Comparison of ENCODE assay signal across 26 cellular contexts in genomic region chr3:100896994-100897393, GRCh38.
DNase-seq lines count a peak whose midpoint lies in the region; ATAC-seq, FAIRE-seq and TF ChIP-seq lines count a peak whose summit lies in the region.
"Had no signal": no experiment of that assay in that cellular context is flagged by ENCODE, and none has a peak within 500 bp of the region (broad histone marks: within the 10 kb centered on the region; RNA-seq: fewer than 3 reads in every experiment).

No MANE protein-coding gene starts in this region.

- CTCF ChIA-PET in A549 (lab: Yijun Ruan, JAX) (no interaction called here), IMR-90 (lab: Yijun Ruan, JAX) (interaction anchor here (0.6 to 0.9 kb wide), 2 partner anchors 113 to 299 kb away, joined by 3 read pairs; no protein-coding TSS in a partner anchor)

- no peak for TF ChIP-seq EP300 in A549 (IDR thresholded peaks at IDR 0.05)

- H3K56ac ChIP-seq in IMR-90 (ENCODE audit: extremely low read depth, insufficient read depth, low read length), result no peak overlapping the region

- H3K4me3 Mint-ChIP-seq in type B pancreatic cell, result no peak overlapping the region
- H3K4me3 Mint-ChIP-seq: B cell; CD14-positive monocyte; CD4-positive, alpha-beta memory T cell; CD4-positive, CD25-positive, alpha-beta regulatory T cell; CD8-positive, alpha-beta memory T cell had no signal

- no peak overlapping the region for H2AK5ac ChIP-seq in IMR-90 (ENCODE audit: low read depth, low read length)

- H3K23ac ChIP-seq in IMR-90 (ENCODE audit: low read depth, low read length), result no peak overlapping the region

- BruUV-seq in IMR-90 (replicated peaks; lab: Mats Ljungman, UMichigan), result no TSS peak

- H3K4me2 ChIP-seq in A549, result no peak overlapping the region
- no peak overlapping the region for H3K4me2 ChIP-seq in IMR-90 (ENCODE audit: low read depth, low read length)
- H3K4me2 ChIP-seq in osteoblast (ENCODE audit: insufficient read depth, low read length), result peak overlapping the region; percentile 35
- H3K4me2 ChIP-seq: BLaER1 had no signal

- no peaks in the 10 kb centered on the region for H3K4me1 Mint-ChIP-seq in type B pancreatic cell (ENCODE audit: unreplicated experiment)

- H4K91ac ChIP-seq in IMR-90 (ENCODE audit: insufficient read depth, low read depth, low read length), result no peak overlapping the region

- no peak for TF ChIP-seq CTCF in A549 (IDR thresholded peaks at IDR 0.05)
- TF ChIP-seq CTCF in IMR-90 (conservative IDR thresholded peaks at IDR 0.05; ENCODE audit: low read depth, low read length), result no peak
- no peak for TF ChIP-seq CTCF in osteoblast (IDR thresholded peaks at IDR 0.05; ENCODE audit: extremely low read depth, low read depth, low read length)
- TF ChIP-seq CTCF in type B pancreatic cell (conservative IDR thresholded peaks at IDR 0.05), result no peak
- no peak for TF ChIP-seq CTCF in BE2C (IDR thresholded peaks at IDR 0.05; ENCODE audit: low read depth, low read length)

- H3K79me1 ChIP-seq in IMR-90 (ENCODE audit: low read depth in 1 of 2, low read length in 2 of 2), result no peaks in the 10 kb centered on the region

- H3K79me2 ChIP-seq in osteoblast (ENCODE audit: insufficient read depth, low read length), result peaks cover 9% of the 10 kb centered on the region

- POLR2A ChIA-PET in A549 (lab: Yijun Ruan, JAX) (no interaction called here), IMR-90 (lab: Charles Lee; ENCODE audit: unreplicated experiment) (no interaction called here)

- no peak overlapping the region for H4K5ac ChIP-seq in IMR-90 (ENCODE audit: low read depth, low read length)

- DNase-seq in A549 (ENCODE audit: low read depth in 1 of 2, low spot score in 1 of 2) (no peak), IMR-90 (no peak), osteoblast (ENCODE audit: insufficient read length, low spot score, missing footprints) (no peak), type B pancreatic cell (ENCODE audit: extremely low spot score, unreplicated experiment) (no peak), BE2C (no peak)
- DNase-seq: 8988T; AML-193; C1 segment of cervical spinal cord; CD4-positive, alpha-beta memory T cell; CD4-positive, CD25-positive, alpha-beta regulatory T cell; CD8-positive, alpha-beta memory T cell; COR-L47; DMS 273 treated with DMSO at 0.1 percent for 48 hours; DMS153; DMS53; DMS79; DND-41; EL; GDM1 had no signal

- H3K27ac ChIP-seq in A549 (no peak overlapping the region), IMR-90 (ENCODE audit: insufficient read depth, low read length) (no peak overlapping the region), osteoblast (ENCODE audit: low read depth, low read length) (no peak overlapping the region)
- H3K27ac ChIP-seq: BLaER1 had no signal

- no peak overlapping the region for H2BK120ac ChIP-seq in IMR-90 (ENCODE audit: low read depth, low read length)

- TF ChIP-seq POLR2A in A549 (IDR thresholded peaks at IDR 0.05; ENCODE audit: low read length) (no peak), IMR-90 (IDR thresholded peaks at IDR 0.05; ENCODE audit: low read depth, low read length) (no peak)

- dilution Hi-C loops in IMR-90 (cut with HindIII; ENCODE audit: low sequenced_read_pairs, unreplicated experiment), result no loop called here

- H2AFZ ChIP-seq in IMR-90 (replicated peaks; ENCODE audit: low read length, poor library complexity) (no peak overlapping the region), osteoblast (ENCODE audit: low read length) (no peak overlapping the region)

- in situ Hi-C loops in IMR-90 (cut with MboI; ENCODE audit: low sequenced_read_pairs), result no loop called here

- no peak overlapping the region for H2BK15ac ChIP-seq in IMR-90 (ENCODE audit: low read depth, low read length)

- no peaks in the 10 kb centered on the region for H3K9me1 ChIP-seq in IMR-90 (ENCODE audit: insufficient read depth, low read length)

- H3K36me3 Mint-ChIP-seq in type B pancreatic cell, result no peaks in the 10 kb centered on the region
- H3K36me3 Mint-ChIP-seq: CD14-positive monocyte; CD4-positive, alpha-beta memory T cell; CD4-positive, CD25-positive, alpha-beta regulatory T cell; CD8-positive, alpha-beta memory T cell had no signal

- no peak overlapping the region for H2BK20ac ChIP-seq in IMR-90 (ENCODE audit: low read depth, low read length)

- ATAC-seq in A549 (no peak), IMR-90 (ENCODE audit: low read depth) (no peak)
- ATAC-seq: GM12878 had no signal

- no peak overlapping the region for H3K4me3 ChIP-seq in A549
- no peak overlapping the region for H3K4me3 ChIP-seq in IMR-90 (ENCODE audit: insufficient read depth, low read depth, low read length)
- H3K4me3 ChIP-seq in osteoblast (ENCODE audit: insufficient read depth, low read length), result no peak overlapping the region
- H3K4me3 ChIP-seq in BE2C (ENCODE audit: low read depth, low read length), result no peak overlapping the region
- H3K4me3 ChIP-seq: BLaER1, GM12878 had no signal

- H4K8ac ChIP-seq in IMR-90 (ENCODE audit: low read depth in 2 of 2, low read length in 2 of 2), result no peak overlapping the region

- H3K36me3 ChIP-seq in IMR-90 (ENCODE audit: control insufficient read depth, insufficient read depth, low read length) (no peaks in the 10 kb centered on the region), osteoblast (ENCODE audit: insufficient read depth, low read length) (peaks cover 19% of the 10 kb centered on the region), BE2C (no peaks in the 10 kb centered on the region)
- H3K36me3 ChIP-seq: BLaER1 had no signal

- peaks cover 6% of the 10 kb centered on the region for H3K9me3 Mint-ChIP-seq in type B pancreatic cell

- no peaks in the 10 kb centered on the region for H3K4me1 ChIP-seq in A549
- H3K4me1 ChIP-seq in IMR-90 (ENCODE audit: control insufficient read depth, insufficient read depth, low read length), result no peaks in the 10 kb centered on the region
- peaks cover 44% of the 10 kb centered on the region for H3K4me1 ChIP-seq in osteoblast (ENCODE audit: insufficient read depth, low read length)
- no peaks in the 10 kb centered on the region for H3K4me1 ChIP-seq in BE2C
- H3K4me1 ChIP-seq: BLaER1 had no signal

- H3K9me3 ChIP-seq in A549 (no peaks in the 10 kb centered on the region), IMR-90 (ENCODE audit: control insufficient read depth, insufficient read depth, low read length) (no peaks in the 10 kb centered on the region), osteoblast (ENCODE audit: low read depth, low read length) (no peaks in the 10 kb centered on the region), BE2C (no peaks in the 10 kb centered on the region)
- H3K9me3 ChIP-seq: BLaER1 had no signal

- H2BK5ac ChIP-seq in IMR-90 (ENCODE audit: low read depth, low read length, poor library complexity, severe bottlenecking), result no peak overlapping the region

- H3K4ac ChIP-seq in IMR-90 (ENCODE audit: low read depth, low read length), result no peak overlapping the region

- H3K18ac ChIP-seq in IMR-90 (ENCODE audit: low read depth, low read length), result no peak overlapping the region

- intact Hi-C loops in IMR-90 (cut with micrococcal nuclease), result loop anchor here (10.0 kb wide), 1 partner anchor 668 kb away; the partner anchor contains the start of gene TRMT10C

- 48% methylated on average over 2 of the region's 2 CpGs for WGBS in A549 (ENCODE audit: missing lambda C conversion rate)
- WGBS in IMR-90 (ENCODE audit: extremely low coverage in 2 of 2, insufficient read length in 1 of 2), 2 experiments, result no CpG with 5 or more reads among the region's 2 CpGs

- H3K14ac ChIP-seq in IMR-90 (replicated peaks; ENCODE audit: low read depth, low read length), result no peak overlapping the region

- H2AK9ac ChIP-seq in IMR-90 (replicated peaks; ENCODE audit: low read depth, low read length, poor library complexity), result no peak overlapping the region

- TF ChIP-seq RAD21 in A549 (conservative IDR thresholded peaks at IDR 0.05 in 1 of 2, IDR thresholded peaks at IDR 0.05 in 1 of 2) (no peak), IMR-90 (IDR thresholded peaks at IDR 0.05; ENCODE audit: low read length) (no peak)

- no peaks in the 10 kb centered on the region for H4K20me1 ChIP-seq in IMR-90 (ENCODE audit: insufficient read depth, low read length)
- H4K20me1 ChIP-seq in osteoblast (ENCODE audit: insufficient read depth, low read length), result no peaks in the 10 kb centered on the region
- H4K20me1 ChIP-seq: BLaER1 had no signal

- FAIRE-seq in A549 (lab: Jason Lieb, UNC), result no peak
- FAIRE-seq: A204.1, GM12878, GM12892, GM18507 had no signal

- no peak overlapping the region for H3K9ac ChIP-seq in IMR-90 (ENCODE audit: low read depth, low read length)
- H3K9ac ChIP-seq: BLaER1 had no signal

- H3K27me3 Mint-ChIP-seq in type B pancreatic cell, result no peaks in the 10 kb centered on the region

- H3K27me3 ChIP-seq in IMR-90 (ENCODE audit: control insufficient read depth, insufficient read depth, low read length) (no peaks in the 10 kb centered on the region), osteoblast (ENCODE audit: insufficient read depth, low read length) (no peaks in the 10 kb centered on the region), BE2C (no peaks in the 10 kb centered on the region)
- H3K27me3 ChIP-seq: BLaER1 had no signal

- H3K27ac Mint-ChIP-seq in type B pancreatic cell, result no peak overlapping the region
- H3K27ac Mint-ChIP-seq: B cell; CD14-positive monocyte; CD4-positive, alpha-beta memory T cell; CD4-positive, CD25-positive, alpha-beta regulatory T cell; CD8-positive, alpha-beta memory T cell had no signal

TF ChIP-seq in IMR-90, 13 proteins besides CTCF, POLR2A, EP300 and RAD21:
- TF ChIP-seq MXI1 (IDR thresholded peaks at IDR 0.05; ENCODE audit: borderline replicate concordance, low read depth, low read length), result no peak
- no peak for TF ChIP-seq CHD1 (IDR thresholded peaks at IDR 0.05; ENCODE audit: low read depth, low read length)
- TF ChIP-seq FOS (IDR thresholded peaks at IDR 0.05; ENCODE audit: low read depth, low read length), result no peak
- TF ChIP-seq MAZ (IDR thresholded peaks at IDR 0.05; ENCODE audit: borderline replicate concordance, low read depth, low read length), result no peak
- no peak for TF ChIP-seq NFE2L2 (IDR thresholded peaks at IDR 0.05; ENCODE audit: low read depth, low read length)
- peak; percentile 66 for TF ChIP-seq MAFK (IDR thresholded peaks at IDR 0.05; ENCODE audit: low read depth, low read length)
- no peak for TF ChIP-seq ELK1 (IDR thresholded peaks at IDR 0.05; ENCODE audit: borderline replicate concordance, low read depth, low read length)
- no peak for TF ChIP-seq SMC3 (IDR thresholded peaks at IDR 0.05; ENCODE audit: low read depth, low read length)
